Comparison of ENCODE assay signal across 8 cellular contexts in genomic region chr19:48872182-48872883, GRCh38. TPM values are rescaled to one million over a fixed set of nuclear protein-coding genes. Genes with fewer than 3 reads are reported as not detected.
DNase-seq lines count a peak whose midpoint lies in the region; TF ChIP-seq lines count a peak whose summit lies in the region.

PPP1R15A (plus strand) TSS chr19:48872421; CDS start chr19:48873234, 813 bp downstream.

- TF ChIP-seq POLR2A in GM19193 (IDR thresholded peaks at IDR 0.05; ENCODE audit: extremely low read depth, insufficient read depth, insufficient read length), result peak; percentile 100
- TF ChIP-seq POLR2A in lower leg skin (IDR thresholded peaks at IDR 0.05), result peak in 1 of 2 donors; percentile 99

- peak within 1 kb of the TSS; percentile 99 for H3K27ac ChIP-seq in ectodermal cell (ENCODE audit: insufficient read depth, low read depth, low read length, poor library complexity, severe bottlenecking)

- DNase-seq in AG10803 (ENCODE audit: low read depth) (peak; percentile 96), HT-29 (ENCODE audit: low spot score) (peak; percentile 100), lower leg skin (ENCODE audit: low spot score in 2 of 2) (peak; percentile 99 to 100)
- DNase-seq in NK-92 treated with Interleukin-12 subunit alpha and Interleukin-12 subunit beta, amount 100 ng/mL, for 24 hours (lab: John Stamatoyannopoulos, UW), result peak; percentile 93
- peak; percentile 96 to 97 for DNase-seq in activated CD8-positive, alpha-beta memory T cell treated with anti-CD3 and anti-CD28 coated beads for 1 hour (ENCODE audit: extremely low read depth in 1 of 2, low read depth in 1 of 2)
- peak; percentile 98 for DNase-seq in stimulated activated CD4-positive, alpha-beta T cell treated with anti-CD3 and anti-CD28 coated beads, Interleukin-4, amount 100 ng/mL, for 4 hours

- H3K4me3 ChIP-seq in AG10803 (ENCODE audit: low read length) (peak within 1 kb of the TSS; percentile 100), ectodermal cell (ENCODE audit: insufficient read depth, low read depth, low read length) (peak within 1 kb of the TSS; percentile 96), lower leg skin (ENCODE audit: low read depth, poor library complexity, severe bottlenecking) (peak within 1 kb of the TSS; percentile 100)

- 1% methylated on average over 53 of the region's 53 CpGs for WGBS in ectodermal cell, 2 experiments
- 0 to 1% methylated on average over 52 to 53 of the region's 53 CpGs for WGBS in lower leg skin, 2 donors

- no peaks in the 10 kb centered on the region for H3K9me3 ChIP-seq in ectodermal cell (ENCODE audit: control insufficient read depth, low read length)

- H3K36me3 ChIP-seq in ectodermal cell (ENCODE audit: control insufficient read depth, insufficient read depth, low read length), result peaks cover 20% of the 10 kb centered on the region

- H3K4me1 ChIP-seq in ectodermal cell (ENCODE audit: control insufficient read depth, insufficient read depth, low read length), result peaks cover 36% of the 10 kb centered on the region

- no peaks in the 10 kb centered on the region for H3K27me3 ChIP-seq in ectodermal cell (ENCODE audit: control insufficient read depth, insufficient read depth, low read length, poor library complexity, severe bottlenecking)

- TF ChIP-seq CTCF in AG10803 (conservative IDR thresholded peaks at IDR 0.05; ENCODE audit: low read length) (no peak), lower leg skin (IDR thresholded peaks at IDR 0.05) (no peak)

- intact Hi-C loops in lower leg skin (cut with DNase I; ENCODE audit: low total_unique reads), result no loop called here

RNA-seq across cellular contexts. Expression of gene PPP1R15A, which starts in this region (rescaled TPM):
- total RNA-seq in HT-29 (2014; rRNA removed; shearing (Covaris generic)), result 152 and 165 TPM in 2 replicates
- 31.7 TPM for polyA plus RNA-seq in ectodermal cell (2013, experiment 1 of 4)
- 35.8 TPM for polyA plus RNA-seq in ectodermal cell (2013, experiment 2 of 4)
- polyA plus RNA-seq in ectodermal cell (2013, experiment 3 of 4), result 27.2 TPM
- polyA plus RNA-seq in ectodermal cell (2013, experiment 4 of 4), result 31.9 TPM
- total RNA-seq in lower leg skin, result 100 to 1,000 TPM in 1 of 4 donors, 10 to 100 TPM in 3; 91.6 to 152 (median 97.5) TPM

Comparison
In these comparisons a context has a peak if more than half of its experiments do, and no peak if none do; other contexts are left out.
1. Peak in every context shown above with its lines: DNase-seq, H3K4me3 ChIP-seq and H3K27ac ChIP-seq.